ENCODE assay signal across 11 cellular contexts in the genomic region with DNA sequence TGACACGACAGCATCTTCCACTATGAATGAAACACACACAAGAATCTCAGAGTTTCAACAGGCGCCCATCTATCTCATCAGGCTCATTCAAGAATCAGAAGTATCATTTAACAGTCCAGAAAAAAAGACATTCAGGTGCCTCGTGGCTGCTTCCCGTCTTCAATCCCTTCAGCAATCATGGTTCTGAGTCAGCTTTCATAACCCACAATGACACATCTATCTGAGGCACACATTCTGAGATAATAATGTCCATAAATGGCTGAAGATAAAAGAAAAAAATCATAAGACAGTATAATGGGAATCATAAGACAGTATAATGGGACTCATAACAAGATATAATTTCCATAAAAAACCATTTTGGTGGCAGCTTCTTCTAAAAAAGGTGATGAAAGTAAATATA. TPM values are rescaled to one million over a fixed set of nuclear protein-coding genes. Genes with fewer than 3 reads are reported as not detected.
A peak's percentile ranks its signal among the peaks of the same experiment; 100 is the strongest.
DNase-seq lines count a peak whose midpoint lies in the region; ATAC-seq and TF ChIP-seq lines count a peak whose summit lies in the region.
"Had no signal": no experiment of that assay in that cellular context is flagged by ENCODE, and none has a peak within 500 bp of the region (broad histone marks: within the 10 kb centered on the region; RNA-seq: fewer than 3 reads in every experiment).

No MANE protein-coding gene starts in this region.

- H3K36me3 ChIP-seq in psoas muscle (ENCODE audit: insufficient read depth in 1 of 2, low read depth in 1 of 2) = no peaks in the 10 kb centered on the region
- H3K36me3 ChIP-seq: suprapubic skin had no signal

- H3K27me3 Mint-ChIP-seq in activated CD8-positive, alpha-beta T cell treated with anti-CD3 and anti-CD28 coated beads for 36 hours = no peaks in the 10 kb centered on the region
- no peaks in the 10 kb centered on the region for H3K27me3 Mint-ChIP-seq in activated CD8-positive, alpha-beta T cell treated with anti-CD3 and anti-CD28 coated beads, Interleukin-2, amount 10 ng/mL, durations not matched to agents 7 days and 5 days (ENCODE audit: low read depth)

- POLR2A ChIA-PET in activated CD8-positive, alpha-beta T cell treated with anti-CD3 and anti-CD28 coated beads for 36 hours (lab: Charles Lee) = no interaction called here
- POLR2A ChIA-PET in activated CD8-positive, alpha-beta T cell treated with anti-CD3 and anti-CD28 coated beads, Interleukin-2, amount 10 ng/mL, durations not matched to agents 7 days and 5 days (lab: Charles Lee) = no interaction called here

- CTCF ChIA-PET in activated CD8-positive, alpha-beta T cell treated with anti-CD3 and anti-CD28 coated beads for 36 hours (lab: Charles Lee) = interaction anchor here (1.2 to 1.3 kb wide), 2 partner anchors 220 to 244 kb away, joined by 3 to 4 read pairs; no protein-coding TSS in a partner anchor
- CTCF ChIA-PET in activated CD8-positive, alpha-beta T cell treated with anti-CD3 and anti-CD28 coated beads, Interleukin-2, amount 10 ng/mL, durations not matched to agents 7 days and 5 days (lab: Charles Lee) = interaction anchor here (0.9 kb wide), 1 partner anchor 67 kb away, joined by 3 read pairs; no protein-coding TSS in a partner anchor

- no peak overlapping the region for H3K4me3 Mint-ChIP-seq in activated CD8-positive, alpha-beta T cell treated with anti-CD3 and anti-CD28 coated beads for 36 hours
- H3K4me3 Mint-ChIP-seq in activated CD8-positive, alpha-beta T cell treated with anti-CD3 and anti-CD28 coated beads, Interleukin-2, amount 10 ng/mL, durations not matched to agents 7 days and 5 days = no peak overlapping the region
- H3K4me3 Mint-ChIP-seq: nephron progenitor cell had no signal

- peak; percentile 39 for ATAC-seq in activated CD8-positive, alpha-beta T cell treated with anti-CD3 and anti-CD28 coated beads for 36 hours
- ATAC-seq in activated CD8-positive, alpha-beta T cell treated with anti-CD3 and anti-CD28 coated beads, Interleukin-2, amount 10 ng/mL, durations not matched to agents 7 days and 5 days = no peak
- ATAC-seq in psoas muscle = peak; percentile 63 to 81 (median 72)
- no peak for ATAC-seq in GM19035 (IDR thresholded peaks at IDR 0.05; ENCODE audit: unreplicated experiment)

- peaks cover 25% of the 10 kb centered on the region for H3K4me1 ChIP-seq in psoas muscle

- H3K4me3 ChIP-seq in cardiac fibroblast (replicated peaks in 1 of 2; ENCODE audit: low read depth in 2 of 2, low read length in 2 of 2) = no peak overlapping the region
- H3K4me3 ChIP-seq in psoas muscle = no peak overlapping the region
- H3K4me3 ChIP-seq: suprapubic skin had no signal

- peak; percentile 21 for DNase-seq in activated CD8-positive, alpha-beta T cell treated with anti-CD3 and anti-CD28 coated beads for 36 hours
- no peak for DNase-seq in activated CD8-positive, alpha-beta T cell treated with anti-CD3 and anti-CD28 coated beads, Interleukin-2, amount 10 ng/mL, durations not matched to agents 7 days and 5 days
- peak; percentile 80 for DNase-seq in NCI-H226
- DNase-seq in cardiac fibroblast (ENCODE audit: low read depth in 2 of 2) = peak; percentile 42 to 85
- no peak for DNase-seq in psoas muscle
- DNase-seq in SKM-1 treated with dmso at 0.1 percent for 144 hours (lab: John Stamatoyannopoulos, UW; ENCODE audit: unreplicated experiment) = no peak
- no peak for DNase-seq in NCI-H1105 treated with DMSO at 0.1 percent for 48 hours (lab: John Stamatoyannopoulos, UW)
- DNase-seq: nephron progenitor cell had no signal

- peaks cover 1% of the 10 kb centered on the region for H3K9me3 Mint-ChIP-seq in activated CD8-positive, alpha-beta T cell treated with anti-CD3 and anti-CD28 coated beads for 36 hours
- peaks cover 6% of the 10 kb centered on the region for H3K9me3 Mint-ChIP-seq in activated CD8-positive, alpha-beta T cell treated with anti-CD3 and anti-CD28 coated beads, Interleukin-2, amount 10 ng/mL, durations not matched to agents 7 days and 5 days (ENCODE audit: insufficient read depth)

- peaks cover 8% of the 10 kb centered on the region for H3K36me3 Mint-ChIP-seq in activated CD8-positive, alpha-beta T cell treated with anti-CD3 and anti-CD28 coated beads for 36 hours (ENCODE audit: low read depth)
- H3K36me3 Mint-ChIP-seq in activated CD8-positive, alpha-beta T cell treated with anti-CD3 and anti-CD28 coated beads, Interleukin-2, amount 10 ng/mL, durations not matched to agents 7 days and 5 days (ENCODE audit: low read depth) = peaks cover 10% of the 10 kb centered on the region

- TF ChIP-seq CTCF in activated CD8-positive, alpha-beta T cell treated with anti-CD3 and anti-CD28 coated beads for 36 hours (IDR thresholded peaks at IDR 0.05) = no peak
- TF ChIP-seq CTCF in cardiac fibroblast (IDR thresholded peaks at IDR 0.05; ENCODE audit: low read depth, low read length) = no peak
- no peak for TF ChIP-seq CTCF in psoas muscle (IDR thresholded peaks at IDR 0.05)

- H3K27ac ChIP-seq in psoas muscle = peak overlapping the region; percentile 63
- H3K27ac ChIP-seq: HL-60, suprapubic skin had no signal

- no peaks in the 10 kb centered on the region for H3K9me3 ChIP-seq in psoas muscle
- H3K9me3 ChIP-seq: suprapubic skin had no signal

- intact Hi-C loops in activated CD8-positive, alpha-beta T cell treated with anti-CD3 and anti-CD28 coated beads for 36 hours (cut with micrococcal nuclease) = no loop called here
- intact Hi-C loops in psoas muscle (cut with DNase I) = no loop called here

- WGBS in psoas muscle, 3 donors = 58 to 73% (median 59%) methylated on average over 4 of the region's 4 CpGs

- no peak overlapping the region for H3K27ac Mint-ChIP-seq in activated CD8-positive, alpha-beta T cell treated with anti-CD3 and anti-CD28 coated beads for 36 hours
- H3K27ac Mint-ChIP-seq in activated CD8-positive, alpha-beta T cell treated with anti-CD3 and anti-CD28 coated beads, Interleukin-2, amount 10 ng/mL, durations not matched to agents 7 days and 5 days = no peak overlapping the region
- H3K27ac Mint-ChIP-seq: nephron progenitor cell had no signal

- H3K4me1 Mint-ChIP-seq in activated CD8-positive, alpha-beta T cell treated with anti-CD3 and anti-CD28 coated beads for 36 hours (ENCODE audit: low read depth) = peaks cover 44% of the 10 kb centered on the region
- no peaks in the 10 kb centered on the region for H3K4me1 Mint-ChIP-seq in activated CD8-positive, alpha-beta T cell treated with anti-CD3 and anti-CD28 coated beads, Interleukin-2, amount 10 ng/mL, durations not matched to agents 7 days and 5 days (ENCODE audit: low read depth)

- H3K27me3 ChIP-seq in psoas muscle (ENCODE audit: insufficient read depth in 3 of 3, low read length in 2 of 3) = no peaks in the 10 kb centered on the region
- H3K27me3 ChIP-seq: suprapubic skin had no signal

RNA-seq across cellular contexts. Expression of a gene that starts 52.5 kb away (rescaled TPM):
- total RNA-seq in activated CD8-positive, alpha-beta T cell treated with anti-CD3 and anti-CD28 coated beads for 36 hours = 10 to 100 TPM; 25.1 to 28.8 TPM
- 10 to 100 TPM; 32.1 to 39.2 TPM for total RNA-seq in activated CD8-positive, alpha-beta T cell treated with anti-CD3 and anti-CD28 coated beads, Interleukin-2, amount 10 ng/mL, durations not matched to agents 7 days and 5 days
- total RNA-seq in psoas muscle = 10 to 100 TPM; 12.5 to 32.4 (median 24.8) TPM
- 10 to 100 TPM in 2 of 3 donors, 1 to 10 TPM in 1; 9.9 to 11.0 (median 10.9) TPM for polyA plus RNA-seq in psoas muscle

Comparison
In these comparisons a context has a peak if more than half of its experiments do, and no peak if none do; other contexts are left out.
1. ATAC-seq: peak in activated CD8-positive, alpha-beta T cell treated with anti-CD3 and anti-CD28 coated beads for 36 hours (single experiment) and psoas muscle (4 of 4); none in activated CD8-positive, alpha-beta T cell treated with anti-CD3 and anti-CD28 coated beads, Interleukin-2, amount 10 ng/mL, durations not matched to agents 7 days and 5 days (single experiment) and GM19035 (single experiment).
2. DNase-seq: peak in activated CD8-positive, alpha-beta T cell treated with anti-CD3 and anti-CD28 coated beads for 36 hours (single experiment), NCI-H226 (single experiment) and cardiac fibroblast (2 of 2); none in activated CD8-positive, alpha-beta T cell treated with anti-CD3 and anti-CD28 coated beads, Interleukin-2, amount 10 ng/mL, durations not matched to agents 7 days and 5 days (single experiment), psoas muscle (0 of 2), SKM-1 treated with dmso at 0.1 percent for 144 hours (single experiment) and NCI-H1105 treated with DMSO at 0.1 percent for 48 hours (single experiment).